Comparison of ENCODE assay signal across 11 cellular contexts in genomic region chr2:134774786-134775641, GRCh38. TPM values are rescaled to one million over a fixed set of nuclear protein-coding genes. Genes with fewer than 3 reads are reported as not detected.
DNase-seq lines count a peak whose midpoint lies in the region; ATAC-seq, FAIRE-seq and TF ChIP-seq lines count a peak whose summit lies in the region.
"Had no signal": no experiment of that assay in that cellular context is flagged by ENCODE, and none has a peak within 500 bp of the region (broad histone marks: within the 10 kb centered on the region; RNA-seq: fewer than 3 reads in every experiment).

No MANE protein-coding gene starts in this region.

- BruUV-seq in endothelial cell of umbilical vein (replicated peaks; lab: Mats Ljungman, UMichigan) (no TSS peak), HepG2 (replicated peaks; lab: Mats Ljungman, UMichigan) (no TSS peak)

- TF ChIP-seq CTCF in cardiac muscle cell (IDR thresholded peaks at IDR 0.05; ENCODE audit: low read depth, low read length) (no peak), endothelial cell of umbilical vein (IDR thresholded peaks at IDR 0.05; ENCODE audit: extremely low read depth in 1 of 2, insufficient read depth in 1 of 2, low read depth in 1 of 2, low read length in 2 of 2) (no peak), HepG2 (CRISPR knock-in tag; IDR thresholded peaks at IDR 0.05) (no peak)

- CTCF ChIA-PET in endothelial cell of umbilical vein (lab: Charles Lee) (interaction anchor here (1.1 to 2.2 kb wide), 2 partner anchors 11 to 324 kb away, joined by 3 to 4 read pairs; no protein-coding TSS in a partner anchor), HepG2 (lab: Yijun Ruan, JAX; ENCODE audit: low intra/inter-chr PET ratio, low total read pairs) (no interaction called here)

- dilution Hi-C loops in endothelial cell of umbilical vein (cut with MboI; ENCODE audit: extremely low pct_ligation_motif_present, low sequenced_read_pairs) = no loop called here

- H3K4me2 ChIP-seq in endothelial cell of umbilical vein (ENCODE audit: insufficient read depth, low read length) (no peak overlapping the region), HepG2 (ENCODE audit: low read depth, low read length) (no peak overlapping the region)

- H3K79me2 ChIP-seq in endothelial cell of umbilical vein (ENCODE audit: control insufficient read depth, insufficient read depth, low read length) (no peaks in the 10 kb centered on the region), HepG2 (ENCODE audit: insufficient read depth, low read length) (no peaks in the 10 kb centered on the region)

- TF ChIP-seq POLR2A in endothelial cell of umbilical vein (IDR thresholded peaks at IDR 0.05; ENCODE audit: low read depth, low read length) (no peak), HepG2 (IDR thresholded peaks at IDR 0.05; ENCODE audit: insufficient read depth in 1 of 2, low read depth in 2 of 2, low read length in 2 of 2) (no peak)

- H4K20me1 ChIP-seq in endothelial cell of umbilical vein (replicated peaks; ENCODE audit: control insufficient read depth, extremely low read depth, insufficient read depth, low read length) (no peaks in the 10 kb centered on the region), HepG2 (ENCODE audit: insufficient read depth, low read length) (no peaks in the 10 kb centered on the region)

- intact Hi-C loops in Right ventricle myocardium inferior (cut with DNase I) = loop anchor here (10.0 kb wide), 2 partner anchors 120 to 230 kb away; no protein-coding TSS in a partner anchor
- intact Hi-C loops in endothelial cell of umbilical vein (cut with micrococcal nuclease) = no loop called here
- intact Hi-C loops in HepG2 (cut with micrococcal nuclease; ENCODE audit: unreplicated experiment) = loop anchor here (10.0 kb wide), 1 partner anchor 890 kb away; no protein-coding TSS in a partner anchor
- intact Hi-C loops in left colon (cut with DNase I, micrococcal nuclease) = no loop called here

- TF ChIP-seq RAD21 in HepG2 (CRISPR knock-in tag; IDR thresholded peaks at IDR 0.05) = no peak

- TF ChIP-seq EP300 in HepG2 (IDR thresholded peaks at IDR 0.05; ENCODE audit: low read depth in 2 of 2, low read length in 2 of 2) (no peak), HepG2 (CRISPR knock-in tag; IDR thresholded peaks at IDR 0.05; ENCODE audit: borderline replicate concordance) (no peak)

- FAIRE-seq in endothelial cell of umbilical vein (lab: Jason Lieb, UNC) (no peak), urothelium cell line (lab: Jason Lieb, UNC) (no peak), HepG2 (lab: Jason Lieb, UNC) (no peak)

- H3K4me1 ChIP-seq in cardiac muscle cell (ENCODE audit: low read depth) = peaks cover 31% of the 10 kb centered on the region
- H3K4me1 ChIP-seq in endothelial cell of umbilical vein (ENCODE audit: control insufficient read depth, extremely low read depth, insufficient read depth, low read length) = peaks cover 12% of the 10 kb centered on the region
- H3K4me1 ChIP-seq in HepG2 (ENCODE audit: insufficient read depth, low read length) = no peaks in the 10 kb centered on the region

- H3K9me3 ChIP-seq in cardiac muscle cell (ENCODE audit: low read depth) (no peaks in the 10 kb centered on the region), endothelial cell of umbilical vein (replicated peaks; ENCODE audit: control insufficient read depth, insufficient read depth, low read length) (no peaks in the 10 kb centered on the region), HepG2 (ENCODE audit: low read length) (no peaks in the 10 kb centered on the region)

- H3K27ac ChIP-seq in cardiac muscle cell = peak overlapping the region; percentile 63
- H3K27ac ChIP-seq in endothelial cell of umbilical vein (ENCODE audit: insufficient read depth, low read depth, low read length) = no peak overlapping the region
- no peak overlapping the region for H3K27ac ChIP-seq in HepG2 (ENCODE audit: extremely low read length, insufficient read depth, low read length)

- H3K27me3 ChIP-seq in cardiac muscle cell = no peaks in the 10 kb centered on the region
- H3K27me3 ChIP-seq in endothelial cell of umbilical vein (ENCODE audit: control insufficient read depth in 2 of 2, insufficient read depth in 2 of 2, low read length in 2 of 2) = peaks cover 0 to 2% of the 10 kb centered on the region in 2 experiments
- H3K27me3 ChIP-seq in HepG2 (ENCODE audit: control insufficient read depth in 1 of 2, insufficient read depth in 2 of 2, low read length in 2 of 2) = no peaks in the 10 kb centered on the region; a peak in 2 of 5 replicates

- POLR2A ChIA-PET in endothelial cell of umbilical vein (lab: Charles Lee) (no interaction called here), HepG2 (lab: Yijun Ruan, JAX) (no interaction called here)

- H3K9me1 ChIP-seq in endothelial cell of umbilical vein (replicated peaks; ENCODE audit: control insufficient read depth, extremely low read depth, insufficient read depth, low read length) = no peaks in the 10 kb centered on the region

- H2AFZ ChIP-seq in endothelial cell of umbilical vein (ENCODE audit: low read depth, low read length) (no peak overlapping the region), HepG2 (ENCODE audit: low read length) (no peak overlapping the region)

- H3K9ac ChIP-seq in endothelial cell of umbilical vein (replicated peaks; ENCODE audit: extremely low read depth, insufficient read depth, low read length) (no peak overlapping the region), HepG2 (ENCODE audit: insufficient read depth, low read depth, low read length) (no peak overlapping the region)

- H3K4me3 ChIP-seq in cardiac muscle cell (no peak overlapping the region), endothelial cell of umbilical vein (replicated peaks in 1 of 3; ENCODE audit: insufficient read depth in 1 of 3, low read depth in 1 of 3, low read length in 3 of 3) (no peak overlapping the region), HepG2 (replicated peaks in 1 of 3; ENCODE audit: insufficient read depth in 1 of 3, low read depth in 2 of 3, low read length in 3 of 3) (no peak overlapping the region)

- ATAC-seq in Right ventricle myocardium inferior (no peak), HepG2 (no peak), left colon (no peak)

- H3K36me3 ChIP-seq in cardiac muscle cell (no peaks in the 10 kb centered on the region), endothelial cell of umbilical vein (ENCODE audit: control insufficient read depth in 2 of 2, extremely low read depth in 1 of 2, insufficient read depth in 2 of 2, low read length in 2 of 2) (no peaks in the 10 kb centered on the region), HepG2 (replicated peaks in 1 of 2; ENCODE audit: control insufficient read depth in 1 of 2, insufficient read depth in 2 of 2, low read length in 2 of 2) (no peaks in the 10 kb centered on the region)

- DNase-seq in cardiac muscle cell (ENCODE audit: low read depth in 1 of 2, low spot score in 1 of 2) (peak in 1 of 2 donors; percentile 6), Right ventricle myocardium inferior (ENCODE audit: missing footprints) (no peak), NCI-H345 treated with DMSO at 0.1 percent for 48 hours (lab: John Stamatoyannopoulos, UW; ENCODE audit: unreplicated experiment) (peak; percentile 86), endothelial cell of umbilical vein (ENCODE audit: low read depth, low spot score) (no peak), SKM-1 treated with dmso at 0.1 percent for 144 hours (lab: John Stamatoyannopoulos, UW; ENCODE audit: unreplicated experiment) (no peak), urothelium cell line (ENCODE audit: low spot score) (no peak), HepG2 (ENCODE audit: low spot score) (no peak), left colon (no peak)
- DNase-seq: activated CD4-positive, alpha-beta memory T cell treated with anti-CD3 and anti-CD28 coated beads for 36 hours; naive B cell; NCI-H187 had no signal

- in situ Hi-C loops in HepG2 (cut with HindIII; ENCODE audit: extremely low pct_ligation_motif_present, low pct_unique_long_range_greater_than_20kb) = no loop called here

- 29% methylated on average over 10 of the region's 10 CpGs for WGBS in HepG2 (ENCODE audit: low lambda C conversion rate)

TF ChIP-seq in HepG2, 621 proteins besides CTCF, POLR2A, EP300 and RAD21 (continues in another document):
- no peak for TF ChIP-seq ZNF530 (CRISPR knock-in tag; IDR thresholded peaks at IDR 0.05; ENCODE audit: low read depth)

RNA-seq across cellular contexts. Expression of gene TMEM163, which starts 56.2 kb away (rescaled TPM):
- total RNA-seq in cardiac muscle cell (30.3 and 45.8 TPM in 2 replicates), Right ventricle myocardium inferior (0.46 TPM), endothelial cell of umbilical vein (1.0 and 1.3 TPM in 2 replicates), HepG2 (2016; rRNA removed; fragmentation: Illumina TruSeq; extraction: Trizol) (not detected in 2 replicates), left colon (under 1 TPM in 1 of 2 donors, not detected in 1; 0.25 TPM)
- polyA plus RNA-seq in cardiac muscle cell (58.1 and 75.9 TPM in 2 replicates), endothelial cell of umbilical vein (2.2 and 2.8 TPM in 2 replicates), HepG2 (2011; rRNA removed) (0.05 TPM in 1 of 2 replicates, not detected in the other)
- 3.3 and 4.1 TPM in 2 replicates for polyA plus RNA-seq in endothelial cell of umbilical vein (2011; cell fraction: cytosol; rRNA removed)
- 4.8 TPM in 2 replicates for polyA plus RNA-seq in endothelial cell of umbilical vein (2011; cell fraction: nucleus; rRNA removed)
- polyA plus RNA-seq in endothelial cell of umbilical vein (2012) = 0.33 and 2.6 TPM in 2 replicates
- 2.1 and 2.5 TPM in 2 replicates for polyA minus RNA-seq in endothelial cell of umbilical vein
- polyA minus RNA-seq in endothelial cell of umbilical vein (2011; cell fraction: cytosol; rRNA and poly(A)+ RNA removed) = not detected
- 1.9 and 3.4 TPM in 2 replicates for polyA minus RNA-seq in endothelial cell of umbilical vein (2011; cell fraction: nucleus; rRNA and poly(A)+ RNA removed)
- not detected in 2 replicates for total RNA-seq in HepG2 (2016; cell fraction: cytosol; rRNA removed; fragmentation: Illumina TruSeq; extraction: Trizol; ENCODE audit: low read depth)
- not detected in 2 replicates for total RNA-seq in HepG2 (2016; cell fraction: insoluble cytoplasmic fraction; rRNA removed; fragmentation: Illumina TruSeq; extraction: Trizol)
- not detected in 2 replicates for total RNA-seq in HepG2 (2016; cell fraction: membrane; rRNA removed; fragmentation: Illumina TruSeq; extraction: Trizol)
- total RNA-seq in HepG2 (2016; cell fraction: nucleus; rRNA removed; fragmentation: Illumina TruSeq; extraction: Trizol) = not detected in 2 replicates
- not detected in 2 replicates for polyA plus RNA-seq in HepG2 (2011; cell fraction: cytosol; rRNA removed)
- polyA plus RNA-seq in HepG2 (2011; cell fraction: nucleus; rRNA removed) = not detected in 2 replicates
- polyA plus RNA-seq in HepG2 (2012) = 0.09 TPM in 1 of 2 replicates, not detected in the other
- polyA plus RNA-seq in HepG2 (2016; cell fraction: cytosol; fragmentation: Illumina TruSeq; extraction: Trizol; ENCODE audit: low read depth) = not detected in 2 replicates
- not detected in 2 replicates for polyA plus RNA-seq in HepG2 (2016; cell fraction: insoluble cytoplasmic fraction; fragmentation: Illumina TruSeq; extraction: Trizol; ENCODE audit: low read depth)
- not detected in 2 replicates for polyA plus RNA-seq in HepG2 (2016; cell fraction: membrane; fragmentation: Illumina TruSeq; extraction: Trizol; ENCODE audit: low read depth)
- polyA plus RNA-seq in HepG2 (2016; cell fraction: nucleus; fragmentation: Illumina TruSeq; extraction: Trizol; ENCODE audit: insufficient read depth, low read depth) = not detected in 2 replicates
- not detected in 2 replicates for polyA minus RNA-seq in HepG2 (2011; rRNA and poly(A)+ RNA removed; ENCODE audit: low replicate concordance)
- polyA minus RNA-seq in HepG2 (2011; cell fraction: cytosol; rRNA and poly(A)+ RNA removed) = not detected in 2 replicates
- polyA minus RNA-seq in HepG2 (2011; cell fraction: nucleus; rRNA and poly(A)+ RNA removed) = not detected in 2 replicates

Comparison
In these comparisons a context has a peak if more than half of its experiments do, and no peak if none do; other contexts are left out.
1. RNA of gene TMEM163, which starts 56.2 kb away (total RNA-seq): 30.3 to 45.8 TPM in cardiac muscle cell; 1.0 to 1.3 TPM in endothelial cell of umbilical vein, 0.46 TPM in Right ventricle myocardium inferior (single experiment), 0.25 TPM in left colon and not detected in HepG2; every median in the first group is over 10 times any median in the second.
2. intact Hi-C loops: an anchor here in Right ventricle myocardium inferior (10.0 kb wide) and HepG2 (10.0 kb wide); none called in endothelial cell of umbilical vein and left colon.